In genomic region chr19:17304386-17305047, GRCh38 we compare ENCODE assay signal across 1 cellular context.
TF ChIP-seq lines count a peak whose summit lies in the region.

No MANE protein-coding gene starts in this region.

TF ChIP-seq in GM12878, 131 proteins besides CTCF, POLR2A, EP300 and RAD21:
- TF ChIP-seq NBN (IDR thresholded peaks at IDR 0.05) (no peak), FOS (IDR thresholded peaks at IDR 0.05; ENCODE audit: borderline replicate concordance, extremely low read depth, insufficient read length) (no peak), CHD1 (IDR thresholded peaks at IDR 0.05; ENCODE audit: low read depth, low read length) (no peak), STAT3 (IDR thresholded peaks at IDR 0.05; ENCODE audit: low read depth, low read length) (no peak), ZNF274 (IDR thresholded peaks at IDR 0.05; ENCODE audit: insufficient read depth, insufficient read length) (no peak)
TF ChIP-seq in GM12878: peak in this region for 0.
